ENCODE assay signal across 9 cellular contexts in genomic region chr16:24645739-24646645, GRCh38.
A peak's percentile ranks its signal among the peaks of the same experiment; 100 is the strongest.
DNase-seq lines count a peak whose midpoint lies in the region; ATAC-seq lines count a peak whose summit lies in the region.
"Had no signal": no experiment of that assay in that cellular context is flagged by ENCODE, and none has a peak within 500 bp of the region (broad histone marks: within the 10 kb centered on the region; RNA-seq: fewer than 3 reads in every experiment).

No MANE protein-coding gene starts in this region.

- DNase-seq in 8988T (peak; percentile 20), HT1080 (ENCODE audit: low read depth) (peak; percentile 99), brain pericyte (ENCODE audit: low read depth, low spot score) (peak; percentile 94), kidney tubule cell (ENCODE audit: low spot score) (peak; percentile 99), NCI-H1105 treated with DMSO at 0.1 percent for 48 hours (lab: John Stamatoyannopoulos, UW) (no peak), NCI-H748 treated with DMSO at 0.1 percent for 48 hours (lab: John Stamatoyannopoulos, UW) (no peak)
- DNase-seq in effector CD4-positive, alpha-beta T cell = no peak
- DNase-seq: activated CD8-positive, alpha-beta memory T cell treated with anti-CD3 and anti-CD28 coated beads for 24 hours had no signal

- ATAC-seq in GM18870 (IDR thresholded peaks at IDR 0.05; ENCODE audit: unreplicated experiment) = no peak

Comparison
In these comparisons a context has a peak if more than half of its experiments do, and no peak if none do; other contexts are left out.
1. DNase-seq: peak in 8988T (single experiment), HT1080 (single experiment), brain pericyte (single experiment) and kidney tubule cell (single experiment); none in effector CD4-positive, alpha-beta T cell (single experiment), NCI-H1105 treated with DMSO at 0.1 percent for 48 hours (single experiment) and NCI-H748 treated with DMSO at 0.1 percent for 48 hours (single experiment).